Comparison of ENCODE assay signal across 10 cellular contexts in the genomic region with DNA sequence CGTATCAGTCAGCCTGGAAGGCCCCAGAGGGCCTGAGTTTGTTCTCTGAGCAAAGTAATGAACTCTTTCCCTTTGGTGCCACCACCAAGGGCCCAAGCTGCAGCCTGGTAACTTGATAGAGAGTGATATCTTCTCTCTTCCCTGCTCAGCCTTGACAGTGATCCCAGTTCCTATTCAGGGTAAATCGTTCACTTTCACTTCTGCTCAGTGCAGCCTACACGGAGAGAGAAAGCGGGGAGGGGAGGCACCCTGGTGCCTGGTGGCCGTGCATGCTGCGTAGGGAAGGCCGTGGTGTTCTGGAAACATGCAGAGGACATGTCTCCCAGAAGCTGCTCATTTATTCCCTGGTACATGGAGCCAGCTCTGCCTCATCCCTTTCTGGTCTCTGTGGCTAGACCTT. TPM values are rescaled to one million over a fixed set of nuclear protein-coding genes. Genes with fewer than 3 reads are reported as not detected.
DNase-seq lines count a peak whose midpoint lies in the region; ATAC-seq, FAIRE-seq and TF ChIP-seq lines count a peak whose summit lies in the region.
"Had no signal": no experiment of that assay in that cellular context is flagged by ENCODE, and none has a peak within 500 bp of the region (broad histone marks: within the 10 kb centered on the region; RNA-seq: fewer than 3 reads in every experiment).

No MANE protein-coding gene starts in this region.

- H3K4me1 Mint-ChIP-seq in activated B cell treated with CpG ODN at 0.5 μM for 24 hours = peaks cover 40% of the 10 kb centered on the region

- no peaks in the 10 kb centered on the region for H3K36me3 ChIP-seq in small intestine (ENCODE audit: control insufficient read depth in 2 of 2, insufficient read depth in 2 of 2, low read length in 2 of 2)

- no peak for FAIRE-seq in small intestine (lab: Jason Lieb, UNC)

- WGBS in small intestine, 3 donors = 58 to 64% (median 58%) methylated on average over 6 to 7 of the region's 7 CpGs

- CTCF ChIA-PET in activated B cell treated with CpG ODN at 0.5 μM for 24 hours (lab: Charles Lee) = interaction anchor here (1.4 kb wide), 1 partner anchor 63 kb away, joined by 5 read pairs; a partner anchor contains a TSS

- no peak overlapping the region for H3K4me3 ChIP-seq in small intestine (ENCODE audit: low read depth in 1 of 2, low read length in 2 of 2)

- no peak for TF ChIP-seq CTCF in activated B cell treated with CpG ODN at 0.5 μM for 24 hours (IDR thresholded peaks at IDR 0.05)

- POLR2A ChIA-PET in activated B cell treated with CpG ODN at 0.5 μM for 24 hours (lab: Charles Lee) = no interaction called here

- peak overlapping the region; percentile 54 for H3K4me3 Mint-ChIP-seq in activated B cell treated with CpG ODN at 0.5 μM for 24 hours
- H3K4me3 Mint-ChIP-seq: activated naive CD8-positive, alpha-beta T cell treated with anti-CD3 and anti-CD28 coated beads, Interleukin-2, amount 10 ng/mL, durations not matched to agents 7 days and 5 days; natural killer cell treated with Interleukin-12 subunit alpha and Interleukin-12 subunit beta and Interleukin-15 and Interleukin-18, amount 100 ng/mL, for 72 hours had no signal

- H3K36me3 Mint-ChIP-seq in activated B cell treated with CpG ODN at 0.5 μM for 24 hours (ENCODE audit: low read depth) = no peaks in the 10 kb centered on the region
- H3K36me3 Mint-ChIP-seq: activated naive CD8-positive, alpha-beta T cell treated with anti-CD3 and anti-CD28 coated beads, Interleukin-2, amount 10 ng/mL, durations not matched to agents 7 days and 5 days; natural killer cell treated with Interleukin-12 subunit alpha and Interleukin-12 subunit beta and Interleukin-15 and Interleukin-18, amount 100 ng/mL, for 72 hours had no signal

- no peaks in the 10 kb centered on the region for H3K9me3 Mint-ChIP-seq in activated B cell treated with CpG ODN at 0.5 μM for 24 hours
- H3K9me3 Mint-ChIP-seq: activated naive CD8-positive, alpha-beta T cell treated with anti-CD3 and anti-CD28 coated beads, Interleukin-2, amount 10 ng/mL, durations not matched to agents 7 days and 5 days; natural killer cell treated with Interleukin-12 subunit alpha and Interleukin-12 subunit beta and Interleukin-15 and Interleukin-18, amount 100 ng/mL, for 72 hours had no signal

- intact Hi-C loops in activated B cell treated with CpG ODN at 0.5 μM for 24 hours (cut with micrococcal nuclease) = loop anchor here (5.0 kb wide), 1 partner anchor 65 kb away; a partner anchor contains a TSS

- ATAC-seq in GM19025 (IDR thresholded peaks at IDR 0.05; ENCODE audit: low read depth, unreplicated experiment) = peak; percentile 62
- peak; percentile 46 for ATAC-seq in HG02938 (IDR thresholded peaks at IDR 0.05; ENCODE audit: unreplicated experiment)
- peak; percentile 86 for ATAC-seq in activated B cell treated with CpG ODN at 0.5 μM for 24 hours (ENCODE audit: low read depth)
- ATAC-seq in HG03045 (IDR thresholded peaks at IDR 0.05; ENCODE audit: unreplicated experiment) = no peak
- ATAC-seq: natural killer cell treated with Interleukin-12 subunit alpha and Interleukin-12 subunit beta and Interleukin-15 and Interleukin-18, amount 100 ng/mL, for 72 hours had no signal

- no peak overlapping the region for H3K27ac ChIP-seq in small intestine (ENCODE audit: low read depth in 1 of 2, low read length in 1 of 2)

- DNase-seq in activated B cell treated with CpG ODN at 0.5 μM for 24 hours = no peak
- DNase-seq in small intestine = peak; percentile 15
- DNase-seq in NCI-H1930 (lab: John Stamatoyannopoulos, UW) = no peak
- DNase-seq in NCI-H2196 (lab: John Stamatoyannopoulos, UW; ENCODE audit: unreplicated experiment) = no peak
- DNase-seq in NCI-H1092 treated with DMSO at 0.1 percent for 48 hours (lab: John Stamatoyannopoulos, UW) = no peak
- DNase-seq: activated naive CD8-positive, alpha-beta T cell treated with anti-CD3 and anti-CD28 coated beads, Interleukin-2, amount 10 ng/mL, durations not matched to agents 7 days and 5 days had no signal

- no peaks in the 10 kb centered on the region for H3K9me3 ChIP-seq in small intestine (ENCODE audit: control insufficient read depth, low read depth)

- no peaks in the 10 kb centered on the region for H3K27me3 Mint-ChIP-seq in activated B cell treated with CpG ODN at 0.5 μM for 24 hours
- H3K27me3 Mint-ChIP-seq: activated naive CD8-positive, alpha-beta T cell treated with anti-CD3 and anti-CD28 coated beads, Interleukin-2, amount 10 ng/mL, durations not matched to agents 7 days and 5 days; natural killer cell treated with Interleukin-12 subunit alpha and Interleukin-12 subunit beta and Interleukin-15 and Interleukin-18, amount 100 ng/mL, for 72 hours had no signal

- H3K27me3 ChIP-seq in small intestine (ENCODE audit: control insufficient read depth in 2 of 2, insufficient read depth in 2 of 2, low read length in 2 of 2) = peaks cover 0 to 2% of the 10 kb centered on the region in 2 donors

- no peaks in the 10 kb centered on the region for H3K4me1 ChIP-seq in small intestine (ENCODE audit: control insufficient read depth in 2 of 2, insufficient read depth in 1 of 2, low read depth in 1 of 2, low read length in 1 of 2)

- H3K27ac Mint-ChIP-seq in activated B cell treated with CpG ODN at 0.5 μM for 24 hours = peak overlapping the region; percentile 42
- H3K27ac Mint-ChIP-seq: activated naive CD8-positive, alpha-beta T cell treated with anti-CD3 and anti-CD28 coated beads, Interleukin-2, amount 10 ng/mL, durations not matched to agents 7 days and 5 days had no signal

RNA-seq across cellular contexts. Expression of a gene that starts 54.9 kb away (rescaled TPM):
- 2.3 and 2.5 TPM in 2 replicates for total RNA-seq in activated B cell treated with CpG ODN at 0.5 μM for 24 hours
- 10 to 100 TPM in 2 of 3 donors, 1 to 10 TPM in 1; 8.5 to 19.3 (median 10.8) TPM for polyA plus RNA-seq in small intestine

RNA-seq across cellular contexts. Expression of a gene that starts 55.1 kb away (rescaled TPM):
- 36.6 and 38.0 TPM in 2 replicates for total RNA-seq in activated B cell treated with CpG ODN at 0.5 μM for 24 hours
- polyA plus RNA-seq in small intestine = 10 to 100 TPM; 14.6 to 23.3 (median 20.5) TPM
